8 cellular contexts compared by ENCODE assay signal in the genomic region with DNA sequence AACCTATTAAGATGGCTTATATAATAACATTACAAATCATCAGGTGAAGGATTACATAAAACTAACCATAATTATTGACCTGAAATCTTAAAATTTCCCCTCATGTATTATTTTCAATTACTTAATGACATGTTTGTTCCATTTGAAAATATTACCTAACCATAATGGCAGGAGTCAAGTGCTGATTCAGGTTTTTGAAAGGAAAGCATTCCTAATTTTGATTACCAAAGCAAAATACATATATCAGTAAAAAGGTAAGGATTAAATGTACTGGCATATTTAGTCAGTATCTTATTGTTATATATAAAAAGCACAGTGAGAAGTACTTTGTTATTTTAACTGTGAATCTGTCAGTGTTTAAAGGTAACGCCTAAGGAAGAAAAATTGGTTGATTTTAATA.
"Had no signal": no experiment of that assay in that cellular context is flagged by ENCODE, and none has a peak within 500 bp of the region (broad histone marks: within the 10 kb centered on the region; RNA-seq: fewer than 3 reads in every experiment).

No MANE protein-coding gene starts in this region.

- H2AFZ ChIP-seq: GM23248 had no signal

- ATAC-seq: HCT116 had no signal

- H3K4me1 ChIP-seq: HAP-1 had no signal

- H3K4me3 ChIP-seq: GM23248, HAP-1 had no signal

- DNase-seq: GM23248, GOT3, H7, HFFc6, KG1 had no signal

- H3K36me3 ChIP-seq: HAP-1 had no signal

- H3K9ac ChIP-seq: GM23248 had no signal

- H3K27ac ChIP-seq: GM23248, HL-60 had no signal

- H3K9me3 ChIP-seq: HAP-1 had no signal
